Comparison of ENCODE assay signal across 9 cellular contexts in genomic region chr9:120920495-120921178, GRCh38. TPM values are rescaled to one million over a fixed set of nuclear protein-coding genes. Genes with fewer than 3 reads are reported as not detected.
DNase-seq lines count a peak whose midpoint lies in the region; ATAC-seq and TF ChIP-seq lines count a peak whose summit lies in the region.
"Had no signal": no experiment of that assay in that cellular context is flagged by ENCODE, and none has a peak within 500 bp of the region (broad histone marks: within the 10 kb centered on the region; RNA-seq: fewer than 3 reads in every experiment).

No MANE protein-coding gene starts in this region.

- no peaks in the 10 kb centered on the region for H3K9me3 Mint-ChIP-seq in activated naive CD4-positive, alpha-beta T cell treated with anti-CD3 and anti-CD28 coated beads, Interleukin-2, amount 50 U/mL, for 24 hours

- peaks cover 68% of the 10 kb centered on the region for H3K4me1 Mint-ChIP-seq in activated naive CD4-positive, alpha-beta T cell treated with anti-CD3 and anti-CD28 coated beads, Interleukin-2, amount 50 U/mL, for 24 hours

- DNase-seq in gastrocnemius medialis (no peak), NCI-H2196 (lab: John Stamatoyannopoulos, UW; ENCODE audit: unreplicated experiment) (no peak), GM19240 (ENCODE audit: insufficient read length, low spot score) (no peak), cerebellar cortex (ENCODE audit: low spot score) (no peak), SK-N-DZ (ENCODE audit: low spot score) (no peak)
- DNase-seq: activated CD4-positive, CD25-positive, alpha-beta regulatory T cell treated with anti-CD3 and anti-CD28 coated beads, Interleukin-2, amount 50 U/mL, for 72 hours had no signal

- no peaks in the 10 kb centered on the region for H3K27me3 ChIP-seq in gastrocnemius medialis

- no peak for TF ChIP-seq POLR2A in gastrocnemius medialis (IDR thresholded peaks at IDR 0.05)

- TF ChIP-seq CTCF in gastrocnemius medialis (IDR thresholded peaks at IDR 0.05 in 4 of 5, conservative IDR thresholded peaks at IDR 0.05 in 1 of 5) = no peak

- H3K27ac Mint-ChIP-seq in activated naive CD4-positive, alpha-beta T cell treated with anti-CD3 and anti-CD28 coated beads, Interleukin-2, amount 50 U/mL, for 24 hours = peak overlapping the region; percentile 87

- H3K36me3 Mint-ChIP-seq in activated naive CD4-positive, alpha-beta T cell treated with anti-CD3 and anti-CD28 coated beads, Interleukin-2, amount 50 U/mL, for 24 hours = peaks cover 71% of the 10 kb centered on the region

- peaks cover 22 to 23% of the 10 kb centered on the region in 2 donors for H3K4me1 ChIP-seq in gastrocnemius medialis

- H3K4me3 ChIP-seq in GM08714 (ENCODE audit: low read length) (peak overlapping the region; percentile 26; the same call in 1 of the 2 replicates), gastrocnemius medialis (no peak overlapping the region)

- H3K27me3 Mint-ChIP-seq in activated naive CD4-positive, alpha-beta T cell treated with anti-CD3 and anti-CD28 coated beads, Interleukin-2, amount 50 U/mL, for 24 hours = no peaks in the 10 kb centered on the region

- in situ Hi-C loops in gastrocnemius medialis (cut with MboI; ENCODE audit: low sequenced_read_pairs in 4 of 4) = no loop called here

- H3K27ac ChIP-seq in gastrocnemius medialis = peak overlapping the region; percentile 15 to 61 (median 56)

- H3K36me3 ChIP-seq in gastrocnemius medialis = no peaks in the 10 kb centered on the region

- intact Hi-C loops in gastrocnemius medialis (cut with DNase I; ENCODE audit: low total_unique reads) = no loop called here

- H3K9me3 ChIP-seq in gastrocnemius medialis = no peaks in the 10 kb centered on the region

- H3K4me3 Mint-ChIP-seq in activated naive CD4-positive, alpha-beta T cell treated with anti-CD3 and anti-CD28 coated beads, Interleukin-2, amount 50 U/mL, for 24 hours = peak overlapping the region; percentile 95

- peak; percentile 38 for ATAC-seq in HG02623 (IDR thresholded peaks at IDR 0.05; ENCODE audit: unreplicated experiment)
- no peak for ATAC-seq in gastrocnemius medialis

RNA-seq across cellular contexts. Expression of gene TRAF1, which starts 6.0 kb away (rescaled TPM):
- total RNA-seq in gastrocnemius medialis = 1 to 10 TPM in 1 of 4 donors, under 1 TPM in 3; 0.42 to 1.6 (median 0.77) TPM
- 0.73 and 0.99 TPM in 2 replicates for polyA plus RNA-seq in SK-N-DZ (2014; cell fraction: cytosol; rRNA removed)
- polyA plus RNA-seq in SK-N-DZ (2014; cell fraction: nucleus; rRNA removed) = 2.5 and 4.3 TPM in 2 replicates

RNA-seq across cellular contexts. Expression of gene PHF19, which starts 43.6 kb away (rescaled TPM):
- total RNA-seq in gastrocnemius medialis = 10 to 100 TPM in 2 of 4 donors, 1 to 10 TPM in 2; 9.2 to 12.5 (median 10.8) TPM
- polyA plus RNA-seq in SK-N-DZ (2014; cell fraction: cytosol; rRNA removed) = 26.9 and 29.8 TPM in 2 replicates
- polyA plus RNA-seq in SK-N-DZ (2014; cell fraction: nucleus; rRNA removed) = 66.0 and 92.0 TPM in 2 replicates
